ENCODE assay signal across 17 cellular contexts in genomic region chr11:46414466-46414796, GRCh38. TPM values are rescaled to one million over a fixed set of nuclear protein-coding genes. Genes with fewer than 3 reads are reported as not detected.
A peak's percentile ranks its signal among the peaks of the same experiment; 100 is the strongest.
DNase-seq lines count a peak whose midpoint lies in the region; ATAC-seq and TF ChIP-seq lines count a peak whose summit lies in the region.
"Had no signal": no experiment of that assay in that cellular context is flagged by ENCODE, and none has a peak within 500 bp of the region (broad histone marks: within the 10 kb centered on the region; RNA-seq: fewer than 3 reads in every experiment).

No MANE protein-coding gene starts in this region.

- peak overlapping the region; percentile 24 to 97 (median 77) for H3K27ac Mint-ChIP-seq in brain
- no peak overlapping the region for H3K27ac Mint-ChIP-seq in stimulated activated naive B cell treated with anti-CD40 and anti-IgM and Interleukin-4, amounts not matched to agents 10 μg/mL and 1 μg/mL and 100 μg/mL, for 72 hours

- TF ChIP-seq EP300 in esophagus muscularis mucosa (IDR thresholded peaks at IDR 0.05): no peak

- no peaks in the 10 kb centered on the region for H3K27me3 Mint-ChIP-seq in brain
- no peaks in the 10 kb centered on the region for H3K27me3 Mint-ChIP-seq in stimulated activated naive B cell treated with anti-CD40 and anti-IgM and Interleukin-4, amounts not matched to agents 10 μg/mL and 1 μg/mL and 100 μg/mL, for 72 hours
- H3K27me3 Mint-ChIP-seq: naive B cell had no signal

- no peak for TF ChIP-seq POLR2A in esophagus muscularis mucosa (IDR thresholded peaks at IDR 0.05; ENCODE audit: low read depth)

- peaks cover 50% of the 10 kb centered on the region for H3K4me1 Mint-ChIP-seq in brain
- H3K4me1 Mint-ChIP-seq in stimulated activated naive B cell treated with anti-CD40 and anti-IgM and Interleukin-4, amounts not matched to agents 10 μg/mL and 1 μg/mL and 100 μg/mL, for 72 hours: no peaks in the 10 kb centered on the region
- H3K4me1 Mint-ChIP-seq: naive B cell had no signal

- H3K4me1 ChIP-seq in HEK293 (ENCODE audit: control insufficient read depth, insufficient read depth, low read length) (peaks cover 3% of the 10 kb centered on the region; the same call in 1 of the 2 replicates), esophagus muscularis mucosa (no peaks in the 10 kb centered on the region)
- H3K4me1 ChIP-seq: BLaER1 treated with 17β-estradiol and CSF1 and Interleukin-3, amounts not matched to agents 10 nM and 100 nM; HAP-1 had no signal

- WGBS in esophagus muscularis mucosa: 100% methylated on average over 3 of the region's 5 CpGs

- no peaks in the 10 kb centered on the region for H3K27me3 ChIP-seq in esophagus muscularis mucosa
- H3K27me3 ChIP-seq: BLaER1 treated with 17β-estradiol and CSF1 and Interleukin-3, amounts not matched to agents 10 nM and 100 nM had no signal

- TF ChIP-seq CTCF in HEK293 (tag by site-specific recombination; IDR thresholded peaks at IDR 0.05) (no peak), brain (conservative IDR thresholded peaks at IDR 0.05) (no peak), esophagus muscularis mucosa (IDR thresholded peaks at IDR 0.05) (no peak)

- H3K36me3 Mint-ChIP-seq in brain: peaks cover 54% of the 10 kb centered on the region
- peaks cover 55 to 59% of the 10 kb centered on the region in 2 donors for H3K36me3 Mint-ChIP-seq in stimulated activated naive B cell treated with anti-CD40 and anti-IgM and Interleukin-4, amounts not matched to agents 10 μg/mL and 1 μg/mL and 100 μg/mL, for 72 hours

- intact Hi-C loops in esophagus muscularis mucosa (cut with DNase I): no loop called here

- POLR2A ChIA-PET in HEK293 (lab: Yijun Ruan, JAX): no interaction called here

- no peaks in the 10 kb centered on the region for H3K9me3 Mint-ChIP-seq in brain
- no peaks in the 10 kb centered on the region for H3K9me3 Mint-ChIP-seq in stimulated activated naive B cell treated with anti-CD40 and anti-IgM and Interleukin-4, amounts not matched to agents 10 μg/mL and 1 μg/mL and 100 μg/mL, for 72 hours
- H3K9me3 Mint-ChIP-seq: naive B cell had no signal

- no peak overlapping the region for H3K4me3 ChIP-seq in HEK293 (ENCODE audit: low read depth, low read length)
- H3K4me3 ChIP-seq in esophagus muscularis mucosa: no peak overlapping the region
- H3K4me3 ChIP-seq: BLaER1 treated with 17β-estradiol and CSF1 and Interleukin-3, amounts not matched to agents 10 nM and 100 nM; HAP-1 had no signal

- no peaks in the 10 kb centered on the region for H3K9me3 ChIP-seq in HEK293 (ENCODE audit: control insufficient read depth, insufficient read depth, low read depth, low read length)
- H3K9me3 ChIP-seq in esophagus muscularis mucosa: no peaks in the 10 kb centered on the region
- H3K9me3 ChIP-seq: BLaER1 treated with 17β-estradiol and CSF1 and Interleukin-3, amounts not matched to agents 10 nM and 100 nM; HAP-1 had no signal

- DNase-seq in COR-L47 (lab: John Stamatoyannopoulos, UW) (peak; percentile 94), NCI-H2196 treated with DMSO at 0.1 percent for 48 hours (lab: John Stamatoyannopoulos, UW; ENCODE audit: unreplicated experiment) (peak; percentile 67), esophagus muscularis mucosa (ENCODE audit: extremely low spot score) (no peak), DMS53 (lab: John Stamatoyannopoulos, UW) (no peak)
- DNase-seq in stimulated activated naive B cell treated with anti-CD40 and anti-IgM and Interleukin-4, amounts not matched to agents 10 μg/mL and 1 μg/mL and 100 μg/mL, for 72 hours: no peak
- DNase-seq: left ventricle myocardium superior, naive B cell, NCI-H2029 treated with DMSO at 0.1 percent for 48 hours, SW 1271 had no signal

- peak overlapping the region in 1 of 5 experiments; percentile 36 for H3K4me3 Mint-ChIP-seq in brain
- no peak overlapping the region for H3K4me3 Mint-ChIP-seq in stimulated activated naive B cell treated with anti-CD40 and anti-IgM and Interleukin-4, amounts not matched to agents 10 μg/mL and 1 μg/mL and 100 μg/mL, for 72 hours
- H3K4me3 Mint-ChIP-seq: naive B cell had no signal

- H3K36me3 ChIP-seq in HEK293 (ENCODE audit: control insufficient read depth in 2 of 2, insufficient read depth in 1 of 2, low read length in 2 of 2): peaks cover 0 to 60% of the 10 kb centered on the region in 2 experiments; a peak in 1 of 3 replicates
- H3K36me3 ChIP-seq in esophagus muscularis mucosa: peaks cover 26 to 81% (median 69%) of the 10 kb centered on the region in 4 donors
- H3K36me3 ChIP-seq: HAP-1 had no signal

- no peak for ATAC-seq in stimulated activated naive B cell treated with anti-CD40 and anti-IgM and Interleukin-4, amounts not matched to agents 10 μg/mL and 1 μg/mL and 100 μg/mL, for 72 hours (replicated peaks)
- ATAC-seq in HG02852 (IDR thresholded peaks at IDR 0.05; ENCODE audit: unreplicated experiment): no peak
- ATAC-seq: left ventricle myocardium superior, Panc1 had no signal

- CTCF ChIA-PET in HEK293 (lab: Yijun Ruan, JAX): interaction anchor here (0.5 to 0.7 kb wide), 4 partner anchors 23 to 198 kb away, joined by 3 to 4 read pairs (median 3); no protein-coding TSS in a partner anchor

- H3K27ac ChIP-seq in HEK293 (ENCODE audit: extremely low read depth, low read depth, low read length) (no peak overlapping the region), esophagus muscularis mucosa (replicated peaks in 1 of 4) (no peak overlapping the region)
- H3K27ac ChIP-seq: BLaER1 treated with 17β-estradiol and CSF1 and Interleukin-3, amounts not matched to agents 10 nM and 100 nM; HL-60 had no signal

TF ChIP-seq in HEK293, 187 proteins besides CTCF, POLR2A, EP300 and RAD21 (continues in another document):
- TF ChIP-seq GLIS1 (tag by site-specific recombination; IDR thresholded peaks at IDR 0.05) (peak; percentile 77), ZNF549 (tag by site-specific recombination; IDR thresholded peaks at IDR 0.05) (no peak), MYNN (tag by site-specific recombination; IDR thresholded peaks at IDR 0.05; ENCODE audit: borderline replicate concordance) (no peak), OVOL3 (tag by site-specific recombination; IDR thresholded peaks at IDR 0.05) (no peak), ZNF426 (tag by site-specific recombination; IDR thresholded peaks at IDR 0.05) (no peak), ZNF16 (tag by site-specific recombination; IDR thresholded peaks at IDR 0.05; ENCODE audit: low read depth) (no peak), ZNF423 (tag by site-specific recombination; IDR thresholded peaks at IDR 0.05) (0 out of 2 replicates have a peak, but pooled peaks have one; percentile 47), ZNF596 (tag by site-specific recombination; IDR thresholded peaks at IDR 0.05) (no peak), SP2 (tag by site-specific recombination; IDR thresholded peaks at IDR 0.05) (no peak), YY1 (tag by site-specific recombination; IDR thresholded peaks at IDR 0.05) (no peak), KLF7 (tag by site-specific recombination; IDR thresholded peaks at IDR 0.05; ENCODE audit: borderline replicate concordance) (no peak), TSHZ1 (tag by site-specific recombination; IDR thresholded peaks at IDR 0.05; ENCODE audit: borderline replicate concordance) (no peak), ZNF211 (tag by site-specific recombination; IDR thresholded peaks at IDR 0.05; ENCODE audit: low read depth) (no peak), ZNF600 (tag by site-specific recombination; IDR thresholded peaks at IDR 0.05) (no peak), ZSCAN16 (tag by site-specific recombination; IDR thresholded peaks at IDR 0.05) (no peak), ZNF629 (tag by site-specific recombination; IDR thresholded peaks at IDR 0.05) (no peak)
- TF ChIP-seq, protein P1, sequence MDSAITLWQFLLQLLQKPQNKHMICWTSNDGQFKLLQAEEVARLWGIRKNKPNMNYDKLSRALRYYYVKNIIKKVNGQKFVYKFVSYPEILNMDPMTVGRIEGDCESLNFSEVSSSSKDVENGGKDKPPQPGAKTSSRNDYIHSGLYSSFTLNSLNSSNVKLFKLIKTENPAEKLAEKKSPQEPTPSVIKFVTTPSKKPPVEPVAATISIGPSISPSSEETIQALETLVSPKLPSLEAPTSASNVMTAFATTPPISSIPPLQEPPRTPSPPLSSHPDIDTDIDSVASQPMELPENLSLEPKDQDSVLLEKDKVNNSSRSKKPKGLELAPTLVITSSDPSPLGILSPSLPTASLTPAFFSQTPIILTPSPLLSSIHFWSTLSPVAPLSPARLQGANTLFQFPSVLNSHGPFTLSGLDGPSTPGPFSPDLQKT (IDR thresholded peaks at IDR 0.05; ENCODE audit: borderline replicate concordance, low read depth, low read length): no peak

RNA-seq across cellular contexts. Expression of gene CHRM4, which starts 22.9 kb away (rescaled TPM):
- 17.8 TPM for polyA plus RNA-seq in brain (ENCODE audit: insufficient read depth, low read depth, low replicate concordance)
- total RNA-seq in esophagus muscularis mucosa: 1 to 10 TPM in 2 of 4 donors, under 1 TPM in 2; 0.34 to 1.5 (median 1.0) TPM
- total RNA-seq: fibroblast of villous mesenchyme, left ventricle myocardium superior had no signal

RNA-seq across cellular contexts. Expression of gene MDK, which starts 33.0 kb away (rescaled TPM):
- 391 TPM for polyA plus RNA-seq in brain (ENCODE audit: insufficient read depth, low read depth, low replicate concordance)
- 10 to 100 TPM in 3 of 4 donors, 1 to 10 TPM in 1; 1.2 to 12.8 (median 11.8) TPM for total RNA-seq in esophagus muscularis mucosa

Comparison
In these comparisons a context has a peak if more than half of its experiments do, and no peak if none do; other contexts are left out.
1. DNase-seq: peak in COR-L47 (single experiment) and NCI-H2196 treated with DMSO at 0.1 percent for 48 hours (single experiment); none in esophagus muscularis mucosa (single experiment), stimulated activated naive B cell treated with anti-CD40 and anti-IgM and Interleukin-4, amounts not matched to agents 10 μg/mL and 1 μg/mL and 100 μg/mL, for 72 hours (single experiment) and DMS53 (single experiment).